1 cellular context compared by ENCODE assay signal in the genomic region with DNA sequence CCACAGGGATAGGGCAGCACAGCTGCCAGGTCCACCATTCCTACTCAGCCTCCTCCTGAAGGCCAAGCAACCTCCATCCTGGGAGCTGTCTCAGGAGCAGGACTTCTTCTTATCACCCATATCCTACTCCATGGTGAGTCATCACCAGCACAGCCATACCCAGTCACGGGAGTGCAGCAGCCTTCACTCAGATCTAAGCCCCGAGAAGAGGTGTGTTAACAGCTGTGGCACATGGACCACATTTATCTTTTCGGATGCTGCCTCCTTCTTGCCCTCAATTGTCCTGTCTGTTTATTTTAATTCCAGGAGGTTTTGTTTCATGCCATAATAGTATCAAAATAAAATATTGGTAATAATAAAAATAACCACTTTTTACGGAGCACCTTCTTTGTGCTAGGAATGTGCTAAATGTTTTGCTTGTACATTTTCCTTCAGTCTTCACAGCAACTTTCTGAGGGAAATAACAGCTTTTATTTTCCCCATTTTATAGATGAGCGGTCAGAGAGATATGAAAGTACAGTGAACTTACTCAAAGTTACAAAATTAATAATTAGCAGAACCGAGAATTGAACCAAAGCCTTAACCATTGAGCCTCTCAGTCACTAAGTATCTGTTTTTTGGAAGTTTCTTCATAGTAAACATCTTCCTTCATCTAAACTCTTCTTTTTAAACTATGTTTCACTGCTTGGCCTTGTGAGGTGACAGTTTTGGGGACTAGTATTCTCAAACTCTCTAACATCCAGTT.
TF ChIP-seq lines count a peak whose summit lies in the region.

No MANE protein-coding gene starts in this region.

TF ChIP-seq in WTC11, 78 proteins besides CTCF, POLR2A, EP300 and RAD21:
- TF ChIP-seq ZNF423 (CRISPR knock-in tag; IDR thresholded peaks at IDR 0.05) (no peak), TEAD1 (CRISPR knock-in tag; IDR thresholded peaks at IDR 0.05) (no peak), ZNF219 (CRISPR knock-in tag; IDR thresholded peaks at IDR 0.05; ENCODE audit: borderline replicate concordance) (no peak), ZNF512 (CRISPR knock-in tag; IDR thresholded peaks at IDR 0.05; ENCODE audit: borderline replicate concordance) (no peak), ZNF396 (CRISPR knock-in tag; IDR thresholded peaks at IDR 0.05; ENCODE audit: borderline replicate concordance) (no peak), MAX (CRISPR knock-in tag; IDR thresholded peaks at IDR 0.05) (no peak), EMX1 (CRISPR knock-in tag; IDR thresholded peaks at IDR 0.05) (no peak)
- TF ChIP-seq, protein P1, sequence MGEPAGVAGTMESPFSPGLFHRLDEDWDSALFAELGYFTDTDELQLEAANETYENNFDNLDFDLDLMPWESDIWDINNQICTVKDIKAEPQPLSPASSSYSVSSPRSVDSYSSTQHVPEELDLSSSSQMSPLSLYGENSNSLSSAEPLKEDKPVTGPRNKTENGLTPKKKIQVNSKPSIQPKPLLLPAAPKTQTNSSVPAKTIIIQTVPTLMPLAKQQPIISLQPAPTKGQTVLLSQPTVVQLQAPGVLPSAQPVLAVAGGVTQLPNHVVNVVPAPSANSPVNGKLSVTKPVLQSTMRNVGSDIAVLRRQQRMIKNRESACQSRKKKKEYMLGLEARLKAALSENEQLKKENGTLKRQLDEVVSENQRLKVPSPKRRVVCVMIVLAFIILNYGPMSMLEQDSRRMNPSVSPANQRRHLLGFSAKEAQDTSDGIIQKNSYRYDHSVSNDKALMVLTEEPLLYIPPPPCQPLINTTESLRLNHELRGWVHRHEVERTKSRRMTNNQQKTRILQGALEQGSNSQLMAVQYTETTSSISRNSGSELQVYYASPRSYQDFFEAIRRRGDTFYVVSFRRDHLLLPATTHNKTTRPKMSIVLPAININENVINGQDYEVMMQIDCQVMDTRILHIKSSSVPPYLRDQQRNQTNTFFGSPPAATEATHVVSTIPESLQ (CRISPR knock-in tag; IDR thresholded peaks at IDR 0.05): no peak
